Comparison of ENCODE assay signal across 8 cellular contexts in genomic region chr12:51970904-51971646, GRCh38. TPM values are rescaled to one million over a fixed set of nuclear protein-coding genes. Genes with fewer than 3 reads are reported as not detected.
A peak's percentile ranks its signal among the peaks of the same experiment; 100 is the strongest.
DNase-seq lines count a peak whose midpoint lies in the region; ATAC-seq, FAIRE-seq and TF ChIP-seq lines count a peak whose summit lies in the region.

No MANE protein-coding gene starts in this region.

- H3K4me3 ChIP-seq in suprapubic skin: no peak overlapping the region

- TF ChIP-seq CTCF in suprapubic skin (IDR thresholded peaks at IDR 0.05): peak; percentile 18 to 52

- 50% methylated on average over 13 of the region's 13 CpGs for WGBS in suprapubic skin

- TF ChIP-seq EP300 in Ishikawa (IDR thresholded peaks at IDR 0.05; ENCODE audit: borderline replicate concordance): no peak
- no peak for TF ChIP-seq EP300 in suprapubic skin (IDR thresholded peaks at IDR 0.05)

- H3K9me3 ChIP-seq in suprapubic skin: no peaks in the 10 kb centered on the region

- peaks cover 56% of the 10 kb centered on the region for H3K4me1 ChIP-seq in suprapubic skin

- H3K36me3 ChIP-seq in suprapubic skin: peaks cover 13% of the 10 kb centered on the region

- peak; percentile 91 for FAIRE-seq in GM12891 (lab: Jason Lieb, UNC)

- TF ChIP-seq POLR2A in GM12891 (IDR thresholded peaks at IDR 0.05; ENCODE audit: low read depth, low read length) (no peak), suprapubic skin (IDR thresholded peaks at IDR 0.05) (no peak)

- H3K27ac ChIP-seq in suprapubic skin: peak overlapping the region; percentile 44

- no peaks in the 10 kb centered on the region for H3K27me3 ChIP-seq in suprapubic skin

- peak; percentile 94 for ATAC-seq in GM21723 (IDR thresholded peaks at IDR 0.05; ENCODE audit: unreplicated experiment)

- peak; percentile 52 for DNase-seq in GM12891 (ENCODE audit: insufficient read length, low spot score)
- DNase-seq in activated T-cell treated with anti-CD3 and anti-CD28 coated beads, Interleukin-2, amount 50 U/mL, for 48 hours: peak; percentile 66 to 69
- peak; percentile 73 for DNase-seq in iPS-NIHi11 (ENCODE audit: low spot score)
- peak in 1 of 2 donors; percentile 34 for DNase-seq in suprapubic skin (ENCODE audit: low spot score in 2 of 2)
- DNase-seq in GDM1 (lab: John Stamatoyannopoulos, UW): no peak
- DNase-seq in KG1 (lab: John Stamatoyannopoulos, UW): no peak

- TF ChIP-seq RAD21 in Ishikawa (IDR thresholded peaks at IDR 0.05; ENCODE audit: low read depth): no peak

TF ChIP-seq in GM12891, 5 proteins besides CTCF, POLR2A, EP300 and RAD21:
- TF ChIP-seq SPI1 (IDR thresholded peaks at IDR 0.05; ENCODE audit: low read depth, low read length): no peak
- no peak for TF ChIP-seq POLR2AphosphoS5 (IDR thresholded peaks at IDR 0.05; ENCODE audit: low read depth, low read length)
- peak; percentile 99 for TF ChIP-seq POU2F2 (IDR thresholded peaks at IDR 0.05; ENCODE audit: low read depth, low read length)
- no peak for TF ChIP-seq TAF1 (IDR thresholded peaks at IDR 0.05; ENCODE audit: low read depth, low read length)
- peak; percentile 6 for TF ChIP-seq PAX5 (IDR thresholded peaks at IDR 0.05; ENCODE audit: insufficient read depth, low read length, severe bottlenecking)

TF ChIP-seq in Ishikawa, 13 proteins besides CTCF, POLR2A, EP300 and RAD21:
- TF ChIP-seq TAF1 (IDR thresholded peaks at IDR 0.05; ENCODE audit: low read depth) (0 out of 2 replicates have a peak, but pooled peaks have one; percentile 22), EGR1 (IDR thresholded peaks at IDR 0.05) (no peak)

RNA-seq across cellular contexts. Expression of gene ACVR1B, which starts 19.6 kb away (rescaled TPM):
- polyA plus RNA-seq in GM12891 (2012; ENCODE audit: low read depth, missing spikeins): 1.6 TPM
- total RNA-seq in suprapubic skin: 100 to 1,000 TPM in 1 of 4 donors, 10 to 100 TPM in 3; 40.5 to 103 (median 57.3) TPM

RNA-seq across cellular contexts. Expression of gene TAMALIN, which starts 35.7 kb away (rescaled TPM):
- 1.3 TPM for polyA plus RNA-seq in GM12891 (2012; ENCODE audit: low read depth, missing spikeins)
- total RNA-seq in suprapubic skin: 10 to 100 TPM; 11.5 to 14.5 (median 12.5) TPM

Comparison
In these comparisons a context has a peak if more than half of its experiments do, and no peak if none do; other contexts are left out.
1. DNase-seq: peak in GM12891 (single experiment), activated T-cell treated with anti-CD3 and anti-CD28 coated beads, Interleukin-2, amount 50 U/mL, for 48 hours (2 of 2) and iPS-NIHi11 (single experiment); none in GDM1 (single experiment) and KG1 (single experiment).